Comparison of ENCODE assay signal across 19 cellular contexts in the genomic region with DNA sequence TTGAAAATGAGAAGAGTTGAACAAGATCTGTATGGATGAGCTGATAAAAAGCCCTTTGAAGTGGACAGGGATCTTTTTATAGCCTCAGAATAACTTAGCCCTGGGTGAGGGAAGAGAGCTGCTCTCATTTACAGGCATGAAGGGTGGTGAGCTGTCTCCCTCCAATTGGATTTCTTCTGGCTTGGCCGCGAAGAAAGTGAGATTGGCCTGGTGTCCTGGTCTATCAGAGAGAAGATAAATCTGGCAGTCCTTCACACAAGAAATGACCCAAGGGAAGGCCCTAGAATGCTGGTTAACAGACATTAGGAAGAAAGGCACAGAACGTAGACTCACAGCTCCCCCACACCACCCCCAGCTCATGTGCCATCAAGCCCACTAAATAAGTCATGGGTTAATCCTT.
"Had no signal": no experiment of that assay in that cellular context is flagged by ENCODE, and none has a peak within 500 bp of the region (broad histone marks: within the 10 kb centered on the region; RNA-seq: fewer than 3 reads in every experiment).

No MANE protein-coding gene starts in this region.

- FAIRE-seq: HepG2, RCC 7860 had no signal

- DNase-seq: IMR-90, Kasumi-1, MM.1S, NCI-H1092 treated with DMSO at 0.1 percent for 48 hours, NCI-H1436, NCI-H187, NCI-H2029, NCI-H2081 treated with DMSO at 0.1 percent for 48 hours, NCI-H2171, NCI-H226, NCI-H446, NCI-H510A, NCI-H524 treated with DMSO at 0.1 percent for 48 hours, NCI-H69, NCI-H774, SHP77, SK-N-SH had no signal
